ENCODE assay signal across 10 cellular contexts in genomic region chr3:177610677-177611654, GRCh38.
DNase-seq lines count a peak whose midpoint lies in the region; ATAC-seq and TF ChIP-seq lines count a peak whose summit lies in the region.
"Had no signal": no experiment of that assay in that cellular context is flagged by ENCODE, and none has a peak within 500 bp of the region (broad histone marks: within the 10 kb centered on the region; RNA-seq: fewer than 3 reads in every experiment).

No MANE protein-coding gene starts in this region.

- H3K27me3 ChIP-seq in thyroid gland: no peaks in the 10 kb centered on the region
- H3K27me3 ChIP-seq: dorsolateral prefrontal cortex had no signal

- H3K9me3 ChIP-seq in thyroid gland: no peaks in the 10 kb centered on the region

- H3K4me3 ChIP-seq in thyroid gland (replicated peaks in 1 of 3): no peak overlapping the region
- H3K4me3 ChIP-seq: dorsolateral prefrontal cortex had no signal

- intact Hi-C loops in thyroid gland (cut with DNase I): no loop called here

- H3K4me3 Mint-ChIP-seq in endothelial cell (ENCODE audit: unreplicated experiment): no peak overlapping the region

- no peaks in the 10 kb centered on the region for H3K36me3 Mint-ChIP-seq in endothelial cell (ENCODE audit: low read depth, unreplicated experiment)

- no peak for TF ChIP-seq POLR2A in thyroid gland (IDR thresholded peaks at IDR 0.05)

- H3K27me3 Mint-ChIP-seq in endothelial cell (ENCODE audit: unreplicated experiment): peaks cover 4% of the 10 kb centered on the region

- H3K27ac ChIP-seq in thyroid gland: peak overlapping the region; percentile 17 to 48 (median 18)

- H3K4me1 ChIP-seq in thyroid gland: peaks cover 27 to 37% of the 10 kb centered on the region in 2 donors

- no peaks in the 10 kb centered on the region for H3K9me3 Mint-ChIP-seq in endothelial cell (ENCODE audit: unreplicated experiment)

- peak overlapping the region; percentile 55 for H3K27ac Mint-ChIP-seq in endothelial cell (ENCODE audit: unreplicated experiment)

- no peaks in the 10 kb centered on the region for H3K36me3 ChIP-seq in thyroid gland

- ATAC-seq in HG02840 (IDR thresholded peaks at IDR 0.05; ENCODE audit: low FRiP score, unreplicated experiment): no peak
- no peak for ATAC-seq in HG02610 (IDR thresholded peaks at IDR 0.05; ENCODE audit: unreplicated experiment)

- TF ChIP-seq CTCF in endothelial cell (IDR thresholded peaks at IDR 0.05; ENCODE audit: unreplicated experiment) (no peak), thyroid gland (IDR thresholded peaks at IDR 0.05) (no peak)

- peaks cover 37% of the 10 kb centered on the region for H3K4me1 Mint-ChIP-seq in endothelial cell (ENCODE audit: unreplicated experiment)

- 55 to 60% methylated on average over 6 of the region's 6 CpGs for WGBS in thyroid gland, 2 donors

- DNase-seq in activated naive CD4-positive, alpha-beta T cell treated with anti-CD3 and anti-CD28 coated beads, Interleukin-2, amount 50 U/mL, for 16 hours: peak; percentile 18
- DNase-seq in activated naive CD4-positive, alpha-beta T cell treated with Interleukin-2 at 50 U/mL for 16 hours: no peak
- DNase-seq in NCI-H510A (lab: John Stamatoyannopoulos, UW) (peak; percentile 43), endothelial cell (ENCODE audit: low spot score) (no peak), thyroid gland (peak; percentile 83 to 86), HCEC 1CT (no peak)
- DNase-seq: dorsolateral prefrontal cortex; stimulated activated CD4-positive, alpha-beta T cell treated with anti-CD3 and anti-CD28 coated beads, Interleukin-15, amount 100 ng/mL, for 24 hours had no signal

Comparison
In these comparisons a context has a peak if more than half of its experiments do, and no peak if none do; other contexts are left out.
1. DNase-seq: peak in activated naive CD4-positive, alpha-beta T cell treated with anti-CD3 and anti-CD28 coated beads, Interleukin-2, amount 50 U/mL, for 16 hours (single experiment), NCI-H510A (single experiment) and thyroid gland (2 of 2); none in activated naive CD4-positive, alpha-beta T cell treated with Interleukin-2 at 50 U/mL for 16 hours (single experiment), endothelial cell (single experiment) and HCEC 1CT (single experiment).